ENCODE assay signal across 9 cellular contexts in genomic region chr6:24743944-24744335, GRCh38. TPM values are rescaled to one million over a fixed set of nuclear protein-coding genes. Genes with fewer than 3 reads are reported as not detected.
DNase-seq lines count a peak whose midpoint lies in the region; ATAC-seq and TF ChIP-seq lines count a peak whose summit lies in the region.
"Had no signal": no experiment of that assay in that cellular context is flagged by ENCODE, and none has a peak within 500 bp of the region (broad histone marks: within the 10 kb centered on the region; RNA-seq: fewer than 3 reads in every experiment).

No MANE protein-coding gene starts in this region.

- H3K9me3 ChIP-seq in mucosa of rectum (ENCODE audit: control insufficient read depth in 2 of 2, low read length in 2 of 2) (no peaks in the 10 kb centered on the region), Peyer's patch (no peaks in the 10 kb centered on the region)

- DNase-seq in RPMI8226 = peak; percentile 49
- DNase-seq in SHP77 (lab: John Stamatoyannopoulos, UW) = no peak
- no peak for DNase-seq in Peyer's patch
- DNase-seq in activated CD8-positive, alpha-beta memory T cell treated with anti-CD3 and anti-CD28 coated beads, Interleukin-2, amount 50 U/mL, for 4 hours = no peak
- no peak for DNase-seq in DMS153 (lab: John Stamatoyannopoulos, UW)

- H3K4me1 ChIP-seq in mucosa of rectum (ENCODE audit: control insufficient read depth in 2 of 2, insufficient read depth in 2 of 2, low read length in 2 of 2) (peaks cover 0 to 3% of the 10 kb centered on the region in 2 donors), Peyer's patch (no peaks in the 10 kb centered on the region)

- H3K4me3 ChIP-seq in mucosa of rectum (ENCODE audit: low read length in 2 of 2) = no peak overlapping the region
- H3K4me3 ChIP-seq in Peyer's patch = no peak overlapping the region
- H3K4me3 ChIP-seq: lung had no signal

- no peaks in the 10 kb centered on the region for H3K36me3 ChIP-seq in mucosa of rectum (ENCODE audit: control insufficient read depth in 2 of 2, insufficient read depth in 2 of 2, low read length in 2 of 2)
- H3K36me3 ChIP-seq in Peyer's patch = no peaks in the 10 kb centered on the region

- no peak for TF ChIP-seq POLR2A in Peyer's patch (IDR thresholded peaks at IDR 0.05)

- no peak for TF ChIP-seq CTCF in Peyer's patch (IDR thresholded peaks at IDR 0.05)

- no peak overlapping the region for H3K9ac ChIP-seq in mucosa of rectum (ENCODE audit: low read depth in 1 of 2, low read length in 2 of 2)

- peak; percentile 36 for ATAC-seq in GM18508 (IDR thresholded peaks at IDR 0.05; ENCODE audit: insufficient read depth, unreplicated experiment)
- ATAC-seq in HG02759 (IDR thresholded peaks at IDR 0.05; ENCODE audit: unreplicated experiment) = peak; percentile 34

- no peaks in the 10 kb centered on the region for H3K27me3 ChIP-seq in mucosa of rectum (ENCODE audit: control insufficient read depth in 2 of 2, insufficient read depth in 2 of 2, low read length in 2 of 2)
- no peaks in the 10 kb centered on the region for H3K27me3 ChIP-seq in Peyer's patch

- H3K27ac ChIP-seq in mucosa of rectum (ENCODE audit: low read depth in 2 of 2, low read length in 2 of 2) = peak overlapping the region; percentile 7 to 16
- peak overlapping the region in 2 of 4 donors; percentile 64 to 73 for H3K27ac ChIP-seq in Peyer's patch

RNA-seq across cellular contexts. Expression of gene C6orf62, which starts 25.0 kb away (rescaled TPM):
- total RNA-seq in Peyer's patch = 10 to 100 TPM; 48.7 to 74.8 (median 59.4) TPM

RNA-seq across cellular contexts. Expression of gene GMNN, which starts 30.8 kb away (rescaled TPM):
- total RNA-seq in Peyer's patch = 10 to 100 TPM in 3 of 4 donors, 1 to 10 TPM in 1; 8.2 to 24.8 (median 16.3) TPM

RNA-seq across cellular contexts. Expression of gene ARMH2, which starts 54.8 kb away (rescaled TPM):
- not detected for total RNA-seq in Peyer's patch
